ENCODE assay signal across 8 cellular contexts in the genomic region with DNA sequence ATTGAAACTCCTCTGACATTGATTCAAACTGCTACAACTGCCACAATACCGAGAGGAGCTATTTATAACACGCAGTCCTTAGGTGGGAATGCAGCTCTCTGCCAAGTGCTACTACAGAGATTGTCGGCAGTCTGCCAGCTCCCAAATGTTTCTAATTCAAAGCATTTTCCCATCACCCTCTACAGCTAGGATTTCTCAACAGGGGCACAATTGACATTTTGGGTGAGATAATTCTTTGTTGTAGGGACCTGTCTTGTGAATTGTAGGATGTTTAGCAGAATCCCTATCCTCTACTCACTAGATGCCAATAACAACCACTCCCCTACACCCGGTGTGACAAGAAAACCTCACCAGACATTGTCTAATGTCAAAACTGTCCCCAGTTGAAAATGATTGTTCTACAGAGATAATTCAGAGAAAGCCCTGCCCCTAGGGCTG. TPM values are rescaled to one million over a fixed set of nuclear protein-coding genes. Genes with fewer than 3 reads are reported as not detected.
DNase-seq lines count a peak whose midpoint lies in the region; ATAC-seq and TF ChIP-seq lines count a peak whose summit lies in the region.
"Had no signal": no experiment of that assay in that cellular context is flagged by ENCODE, and none has a peak within 500 bp of the region (broad histone marks: within the 10 kb centered on the region; RNA-seq: fewer than 3 reads in every experiment).

No MANE protein-coding gene starts in this region.

- H3K36me3 ChIP-seq in MG63 (no peaks in the 10 kb centered on the region), SJCRH30 (no peaks in the 10 kb centered on the region), testis (ENCODE audit: low read depth, missing control alignments) (no peaks in the 10 kb centered on the region)

- 15 to 30% methylated on average over 4 of the region's 4 CpGs for WGBS in testis, 2 donors

- no peak for TF ChIP-seq POLR2A in testis (IDR thresholded peaks at IDR 0.05)

- H3K4me1 ChIP-seq in SJCRH30 = peaks cover 19% of the 10 kb centered on the region; the same call in 1 of the 2 replicates
- H3K4me1 ChIP-seq in testis = peaks cover 16% of the 10 kb centered on the region

- TF ChIP-seq CTCF in testis (IDR thresholded peaks at IDR 0.05) = no peak

- H3K27me3 ChIP-seq in MG63 (no peaks in the 10 kb centered on the region), SJCRH30 (no peaks in the 10 kb centered on the region), testis (no peaks in the 10 kb centered on the region)

- intact Hi-C loops in head of caudate nucleus (cut with DNase I) (loop anchor here (10.0 kb wide), 1 partner anchor 373 kb away; a partner anchor contains a TSS), testis (cut with DNase I; ENCODE audit: low total_unique reads) (no loop called here)

- no peak overlapping the region for H3K4me3 ChIP-seq in MG63
- peak overlapping the region; percentile 12; the same call in 1 of the 2 replicates for H3K4me3 ChIP-seq in SJCRH30
- H3K4me3 ChIP-seq in testis = no peak overlapping the region

- H3K9me3 ChIP-seq in MG63 (no peaks in the 10 kb centered on the region), SJCRH30 (replicated peaks) (no peaks in the 10 kb centered on the region), testis (no peaks in the 10 kb centered on the region)

- H3K27ac ChIP-seq in SJCRH30 (no peak overlapping the region), testis (no peak overlapping the region)

- DNase-seq in MG63 = peak; percentile 11
- DNase-seq in SJCRH30 = peak; percentile 38 to 57
- DNase-seq in head of caudate nucleus = peak in 32 of 42 donors; percentile 34 to 87 (median 62)
- peak; percentile 79 for DNase-seq in testis
- no peak for DNase-seq in T-helper 9 cell
- DNase-seq in NCI-H1930 (lab: John Stamatoyannopoulos, UW) = no peak

- ATAC-seq in HG03469 (IDR thresholded peaks at IDR 0.05; ENCODE audit: unreplicated experiment) = no peak
- ATAC-seq: left colon had no signal

RNA-seq across cellular contexts. Expression of a gene that starts 7.8 kb away (rescaled TPM):
- total RNA-seq in MG63 (2014; rRNA removed; shearing (Covaris generic); ENCODE audit: low replicate concordance) = 9.1 and 32.4 TPM in 2 replicates
- total RNA-seq in SJCRH30 (2014; rRNA removed; shearing (Covaris generic)) = 34.3 and 37.6 TPM in 2 replicates
- 10 to 100 TPM; 26.3 to 31.2 TPM for total RNA-seq in testis
- polyA plus RNA-seq in testis (ENCODE audit: insufficient read depth, low read depth, low replicate concordance) = 27.8 TPM

Comparison
In these comparisons a context has a peak if more than half of its experiments do, and no peak if none do; other contexts are left out.
1. DNase-seq: peak in MG63 (single experiment), SJCRH30 (2 of 2), head of caudate nucleus (32 of 42) and testis (single experiment); none in T-helper 9 cell (single experiment) and NCI-H1930 (0 of 2).